ENCODE assay signal across 19 cellular contexts in genomic region chr22:23213581-23214341, GRCh38. TPM values are rescaled to one million over a fixed set of nuclear protein-coding genes. Genes with fewer than 3 reads are reported as not detected.
DNase-seq lines count a peak whose midpoint lies in the region; ATAC-seq and TF ChIP-seq lines count a peak whose summit lies in the region.
"Had no signal": no experiment of that assay in that cellular context is flagged by ENCODE, and none has a peak within 500 bp of the region (broad histone marks: within the 10 kb centered on the region; RNA-seq: fewer than 3 reads in every experiment).

No MANE protein-coding gene starts in this region.

- H3K79me2 ChIP-seq in Karpas-422 (ENCODE audit: low read length) = peaks cover 64% of the 10 kb centered on the region

- no peaks in the 10 kb centered on the region for H3K27me3 Mint-ChIP-seq in activated CD4-positive, alpha-beta T cell treated with anti-CD3 and anti-CD28 coated beads for 36 hours
- no peaks in the 10 kb centered on the region for H3K27me3 Mint-ChIP-seq in activated CD4-positive, alpha-beta T cell treated with anti-CD3 and anti-CD28 coated beads, Interleukin-2, amount 10 ng/mL, durations not matched to agents 24 days and 14 days
- H3K27me3 Mint-ChIP-seq in natural killer cell treated with Interleukin-12 subunit alpha and Interleukin-12 subunit beta and Interleukin-15 and Interleukin-18, amount 100 ng/mL, for 72 hours = no peaks in the 10 kb centered on the region
- no peaks in the 10 kb centered on the region; the same call in 1 of the 2 replicates for H3K27me3 Mint-ChIP-seq in HFFc6 (ENCODE audit: insufficient read depth)

- peaks cover 66% of the 10 kb centered on the region for H3K4me1 Mint-ChIP-seq in activated CD4-positive, alpha-beta T cell treated with anti-CD3 and anti-CD28 coated beads for 36 hours
- peaks cover 46% of the 10 kb centered on the region for H3K4me1 Mint-ChIP-seq in activated CD4-positive, alpha-beta T cell treated with anti-CD3 and anti-CD28 coated beads, Interleukin-2, amount 10 ng/mL, durations not matched to agents 24 days and 14 days
- peaks cover 49 to 65% of the 10 kb centered on the region in 2 donors for H3K4me1 Mint-ChIP-seq in natural killer cell treated with Interleukin-12 subunit alpha and Interleukin-12 subunit beta and Interleukin-15 and Interleukin-18, amount 100 ng/mL, for 72 hours (ENCODE audit: low read depth in 2 of 2)
- peaks cover 47% of the 10 kb centered on the region for H3K4me1 Mint-ChIP-seq in HFFc6 (ENCODE audit: low read depth)

- TF ChIP-seq CTCF in HFFc6 (IDR thresholded peaks at IDR 0.05) = no peak

- peaks cover 7% of the 10 kb centered on the region; the same call in 1 of the 2 replicates for H4K20me1 ChIP-seq in Karpas-422 (ENCODE audit: insufficient read depth, low read depth, low read length)

- no peak for DNase-seq in activated CD4-positive, alpha-beta T cell treated with anti-CD3 and anti-CD28 coated beads for 36 hours
- DNase-seq in activated CD4-positive, alpha-beta T cell treated with anti-CD3 and anti-CD28 coated beads, Interleukin-2, amount 10 ng/mL, durations not matched to agents 24 days and 14 days = no peak
- no peak for DNase-seq in Karpas-422
- peak; percentile 30 for DNase-seq in amniotic epithelial cell (ENCODE audit: low read depth)
- DNase-seq in natural killer cell treated with Interleukin-12 subunit alpha and Interleukin-12 subunit beta and Interleukin-15 and Interleukin-18, amount 100 ng/mL, for 72 hours (ENCODE audit: low spot score) = no peak
- no peak for DNase-seq in HFFc6
- DNase-seq in NK-92 (lab: John Stamatoyannopoulos, UW; ENCODE audit: unreplicated experiment) = no peak
- no peak for DNase-seq in activated CD8-positive, alpha-beta memory T cell treated with anti-CD3 and anti-CD28 coated beads for 24 hours
- DNase-seq: activated CD4-positive, alpha-beta T cell treated with anti-CD3 and anti-CD28 coated beads for 1 hour; activated T-cell treated with anti-CD3 and anti-CD28 coated beads, Interleukin-2, amount 50 U/mL, for 4 hours; NCI-H2029 treated with DMSO at 0.1 percent for 48 hours; small intestine; stimulated activated naive B cell treated with anti-CD40 and anti-IgM and Interleukin-4, amounts not matched to agents 10 μg/mL and 1 μg/mL and 100 μg/mL, for 72 hours; SW 1271; upper lobe of right lung had no signal

- CTCF ChIA-PET in activated CD4-positive, alpha-beta T cell treated with anti-CD3 and anti-CD28 coated beads for 36 hours (lab: Charles Lee) = interaction anchor here (0.7 to 1.2 kb wide), 2 partner anchors 35 to 68 kb away, joined by 4 to 5 read pairs; no protein-coding TSS in a partner anchor

- no peak overlapping the region for H3K4me2 ChIP-seq in Karpas-422 (ENCODE audit: low read depth, low read length, poor library complexity, severe bottlenecking)
- H3K4me2 ChIP-seq: A549 had no signal

- H3K27ac Mint-ChIP-seq in activated CD4-positive, alpha-beta T cell treated with anti-CD3 and anti-CD28 coated beads for 36 hours = peak overlapping the region; percentile 56
- H3K27ac Mint-ChIP-seq in activated CD4-positive, alpha-beta T cell treated with anti-CD3 and anti-CD28 coated beads, Interleukin-2, amount 10 ng/mL, durations not matched to agents 24 days and 14 days = no peak overlapping the region
- H3K27ac Mint-ChIP-seq in natural killer cell treated with Interleukin-12 subunit alpha and Interleukin-12 subunit beta and Interleukin-15 and Interleukin-18, amount 100 ng/mL, for 72 hours = peak overlapping the region; percentile 22 to 60
- no peak overlapping the region for H3K27ac Mint-ChIP-seq in HFFc6
- H3K27ac Mint-ChIP-seq: stimulated activated naive B cell treated with anti-CD40 and anti-IgM and Interleukin-4, amounts not matched to agents 10 μg/mL and 1 μg/mL and 100 μg/mL, for 72 hours had no signal

- no peak for ATAC-seq in activated CD4-positive, alpha-beta T cell treated with anti-CD3 and anti-CD28 coated beads for 36 hours
- no peak for ATAC-seq in natural killer cell treated with Interleukin-12 subunit alpha and Interleukin-12 subunit beta and Interleukin-15 and Interleukin-18, amount 100 ng/mL, for 72 hours
- ATAC-seq: A549; activated T-cell treated with anti-CD3 and anti-CD28 coated beads, Interleukin-2, amount 50 U/mL, for 4 hours; Panc1; stimulated activated naive B cell treated with anti-CD40 and anti-IgM and Interleukin-4, amounts not matched to agents 10 μg/mL and 1 μg/mL and 100 μg/mL, for 72 hours; upper lobe of right lung had no signal

- H3K9me2 ChIP-seq in Karpas-422 (replicated peaks; ENCODE audit: insufficient read depth, low read length) = no peaks in the 10 kb centered on the region

- H3K4me3 ChIP-seq in Karpas-422 (ENCODE audit: low read length) = no peak overlapping the region
- H3K4me3 ChIP-seq: A549, esophagus muscularis mucosa, upper lobe of right lung had no signal

- POLR2A ChIA-PET in activated CD4-positive, alpha-beta T cell treated with anti-CD3 and anti-CD28 coated beads for 36 hours (lab: Charles Lee) = no interaction called here

- H2AFZ ChIP-seq in Karpas-422 (ENCODE audit: low read length) = no peak overlapping the region
- H2AFZ ChIP-seq: parathyroid adenoma had no signal

- H3K27me3 ChIP-seq in Karpas-422 (ENCODE audit: low read length) = no peaks in the 10 kb centered on the region
- H3K27me3 ChIP-seq: esophagus muscularis mucosa, upper lobe of right lung had no signal

- no peaks in the 10 kb centered on the region for H3K9me3 ChIP-seq in Karpas-422 (ENCODE audit: low read length)
- H3K9me3 ChIP-seq: A549, esophagus muscularis mucosa, upper lobe of right lung had no signal

- H3K27ac ChIP-seq in Karpas-422 (ENCODE audit: low read length) = peak overlapping the region; percentile 3; the same call in 1 of the 2 replicates
- H3K27ac ChIP-seq: A549, parathyroid adenoma, upper lobe of right lung had no signal

- no peak overlapping the region for H3K9ac ChIP-seq in Karpas-422 (ENCODE audit: low read length)
- H3K9ac ChIP-seq: parathyroid adenoma had no signal

- H3K9me3 Mint-ChIP-seq in activated CD4-positive, alpha-beta T cell treated with anti-CD3 and anti-CD28 coated beads for 36 hours (ENCODE audit: low read depth) = no peaks in the 10 kb centered on the region
- no peaks in the 10 kb centered on the region for H3K9me3 Mint-ChIP-seq in activated CD4-positive, alpha-beta T cell treated with anti-CD3 and anti-CD28 coated beads, Interleukin-2, amount 10 ng/mL, durations not matched to agents 24 days and 14 days
- no peaks in the 10 kb centered on the region for H3K9me3 Mint-ChIP-seq in natural killer cell treated with Interleukin-12 subunit alpha and Interleukin-12 subunit beta and Interleukin-15 and Interleukin-18, amount 100 ng/mL, for 72 hours
- no peaks in the 10 kb centered on the region for H3K9me3 Mint-ChIP-seq in HFFc6
- H3K9me3 Mint-ChIP-seq: activated T-cell treated with anti-CD3 and anti-CD28 coated beads, Interleukin-2, amount 50 U/mL, for 4 hours; stimulated activated naive B cell treated with anti-CD40 and anti-IgM and Interleukin-4, amounts not matched to agents 10 μg/mL and 1 μg/mL and 100 μg/mL, for 72 hours had no signal

- intact Hi-C loops in activated CD4-positive, alpha-beta T cell treated with anti-CD3 and anti-CD28 coated beads for 36 hours (cut with DNase I, micrococcal nuclease) = loop anchor here in 1 of 2 experiments (10.0 kb wide), 1 partner anchor 621 kb away; the partner anchor contains the start of gene DERL3
- intact Hi-C loops in activated CD4-positive, alpha-beta T cell treated with anti-CD3 and anti-CD28 coated beads, Interleukin-2, amount 10 ng/mL, durations not matched to agents 24 days and 14 days (cut with micrococcal nuclease) = loop anchor here (5.0 kb wide), 1 partner anchor 39 kb away; no protein-coding TSS in a partner anchor

- no peaks in the 10 kb centered on the region for H3K36me3 ChIP-seq in Karpas-422 (ENCODE audit: insufficient read depth, low read length)
- H3K36me3 ChIP-seq: esophagus muscularis mucosa, upper lobe of right lung had no signal

- H3K4me1 ChIP-seq in Karpas-422 (ENCODE audit: low read length) = peaks cover 70% of the 10 kb centered on the region
- H3K4me1 ChIP-seq: A549, parathyroid adenoma had no signal

- H3K4me3 Mint-ChIP-seq in activated CD4-positive, alpha-beta T cell treated with anti-CD3 and anti-CD28 coated beads for 36 hours = no peak overlapping the region
- H3K4me3 Mint-ChIP-seq in activated CD4-positive, alpha-beta T cell treated with anti-CD3 and anti-CD28 coated beads, Interleukin-2, amount 10 ng/mL, durations not matched to agents 24 days and 14 days = no peak overlapping the region
- no peak overlapping the region for H3K4me3 Mint-ChIP-seq in natural killer cell treated with Interleukin-12 subunit alpha and Interleukin-12 subunit beta and Interleukin-15 and Interleukin-18, amount 100 ng/mL, for 72 hours
- no peak overlapping the region for H3K4me3 Mint-ChIP-seq in HFFc6
- H3K4me3 Mint-ChIP-seq: activated T-cell treated with anti-CD3 and anti-CD28 coated beads, Interleukin-2, amount 50 U/mL, for 4 hours; stimulated activated naive B cell treated with anti-CD40 and anti-IgM and Interleukin-4, amounts not matched to agents 10 μg/mL and 1 μg/mL and 100 μg/mL, for 72 hours had no signal

- H3K36me3 Mint-ChIP-seq in activated CD4-positive, alpha-beta T cell treated with anti-CD3 and anti-CD28 coated beads for 36 hours (ENCODE audit: low read depth) = peaks cover 6% of the 10 kb centered on the region
- H3K36me3 Mint-ChIP-seq in activated CD4-positive, alpha-beta T cell treated with anti-CD3 and anti-CD28 coated beads, Interleukin-2, amount 10 ng/mL, durations not matched to agents 24 days and 14 days (ENCODE audit: low read depth) = peaks cover under 1% of the 10 kb centered on the region
- no peaks in the 10 kb centered on the region for H3K36me3 Mint-ChIP-seq in natural killer cell treated with Interleukin-12 subunit alpha and Interleukin-12 subunit beta and Interleukin-15 and Interleukin-18, amount 100 ng/mL, for 72 hours
- H3K36me3 Mint-ChIP-seq in HFFc6 (ENCODE audit: low read depth) = peaks cover 8% of the 10 kb centered on the region

RNA-seq across cellular contexts. Expression of gene BCR, which starts 33.5 kb away (rescaled TPM):
- total RNA-seq in activated CD4-positive, alpha-beta T cell treated with anti-CD3 and anti-CD28 coated beads for 36 hours = 10 to 100 TPM; 45.5 to 58.0 TPM
- 45.1 and 47.4 TPM in 2 replicates for total RNA-seq in activated CD4-positive, alpha-beta T cell treated with anti-CD3 and anti-CD28 coated beads, Interleukin-2, amount 10 ng/mL, durations not matched to agents 24 days and 14 days
- 29.7 and 40.5 TPM in 2 replicates for total RNA-seq in Karpas-422 (2014; rRNA removed; shearing (Covaris generic); ENCODE audit: low replicate concordance)
- total RNA-seq in natural killer cell treated with Interleukin-12 subunit alpha and Interleukin-12 subunit beta and Interleukin-15 and Interleukin-18, amount 100 ng/mL, for 72 hours = 10 to 100 TPM; 55.4 to 65.8 TPM
- 10 to 100 TPM; 28.0 to 41.3 (median 31.3) TPM for total RNA-seq in HFFc6 (2021; fragmentation: NEBNext Ultra II Directional; extraction: Animal tissue kit (Norgen Biotek cat#: 25700))

Comparison
In these comparisons a context has a peak if more than half of its experiments do, and no peak if none do; other contexts are left out.
1. H3K27ac Mint-ChIP-seq: peak in activated CD4-positive, alpha-beta T cell treated with anti-CD3 and anti-CD28 coated beads for 36 hours (single experiment) and natural killer cell treated with Interleukin-12 subunit alpha and Interleukin-12 subunit beta and Interleukin-15 and Interleukin-18, amount 100 ng/mL, for 72 hours (2 of 2); none in activated CD4-positive, alpha-beta T cell treated with anti-CD3 and anti-CD28 coated beads, Interleukin-2, amount 10 ng/mL, durations not matched to agents 24 days and 14 days (single experiment) and HFFc6 (single experiment).